Comparison of ENCODE assay signal across 13 cellular contexts in genomic region chr12:119177724-119178380, GRCh38. TPM values are rescaled to one million over a fixed set of nuclear protein-coding genes. Genes with fewer than 3 reads are reported as not detected.
DNase-seq lines count a peak whose midpoint lies in the region; ATAC-seq, FAIRE-seq and TF ChIP-seq lines count a peak whose summit lies in the region.
"Had no signal": no experiment of that assay in that cellular context is flagged by ENCODE, and none has a peak within 500 bp of the region (broad histone marks: within the 10 kb centered on the region; RNA-seq: fewer than 3 reads in every experiment).

No MANE protein-coding gene starts in this region.

- CTCF ChIA-PET in IMR-90 (lab: Yijun Ruan, JAX) (interaction anchor here (1.7 kb wide), 1 partner anchor 11 kb away, joined by 3 read pairs; no protein-coding TSS in a partner anchor), H1 (lab: Charles Lee; ENCODE audit: partially characterized antibody) (interaction anchor here (0.6 to 1.9 kb wide), 9 partner anchors 15 to 1050 kb away, joined by 3 to 7 read pairs (median 3); no protein-coding TSS in a partner anchor)

- no peak for FAIRE-seq in H1 (lab: Jason Lieb, UNC)
- FAIRE-seq: bronchial epithelial cell had no signal

- 0 out of 2 replicates have a peak overlapping the region, but pooled peaks have one; percentile 12 for H2BK20ac ChIP-seq in IMR-90 (ENCODE audit: low read depth, low read length)
- H2BK20ac ChIP-seq in H1 (ENCODE audit: low read length), result no peak overlapping the region

- no peak overlapping the region for H4K91ac ChIP-seq in IMR-90 (ENCODE audit: insufficient read depth, low read depth, low read length)
- no peak overlapping the region for H4K91ac ChIP-seq in H1 (replicated peaks; ENCODE audit: insufficient read length, low read length)

- dilution Hi-C loops in IMR-90 (cut with HindIII; ENCODE audit: low sequenced_read_pairs, unreplicated experiment), result no loop called here

- no peak overlapping the region for H4K5ac ChIP-seq in IMR-90 (ENCODE audit: low read depth, low read length)
- no peak overlapping the region for H4K5ac ChIP-seq in H1 (ENCODE audit: insufficient read length, low read depth, low read length)

- no peak for TF ChIP-seq EP300 in H1 (IDR thresholded peaks at IDR 0.05; ENCODE audit: borderline replicate concordance in 1 of 2, low read depth in 2 of 2, low read length in 2 of 2)

- no peaks in the 10 kb centered on the region for H3K36me3 Mint-ChIP-seq in nephron progenitor cell (ENCODE audit: low read depth)
- H3K36me3 Mint-ChIP-seq in type B pancreatic cell, result no peaks in the 10 kb centered on the region
- H3K36me3 Mint-ChIP-seq: CD4-positive, alpha-beta memory T cell had no signal

- H3K18ac ChIP-seq in IMR-90 (ENCODE audit: low read depth, low read length), result no peak overlapping the region
- H3K18ac ChIP-seq in H1 (ENCODE audit: extremely low read depth, low read length), result no peak overlapping the region

- no peak overlapping the region for H2AK9ac ChIP-seq in IMR-90 (replicated peaks; ENCODE audit: low read depth, low read length, poor library complexity)

- no peak for TF ChIP-seq RAD21 in IMR-90 (IDR thresholded peaks at IDR 0.05; ENCODE audit: low read length)
- TF ChIP-seq RAD21 in H1 (IDR thresholded peaks at IDR 0.05 in 1 of 2, conservative IDR thresholded peaks at IDR 0.05 in 1 of 2; ENCODE audit: low read depth in 2 of 2, low read length in 2 of 2), result no peak

- TF ChIP-seq POLR2A in IMR-90 (IDR thresholded peaks at IDR 0.05; ENCODE audit: low read depth, low read length) (no peak), H1 (IDR thresholded peaks at IDR 0.05; ENCODE audit: control extremely low read depth in 1 of 2, low read depth in 2 of 2, low read length in 2 of 2) (no peak)

- H3K27me3 Mint-ChIP-seq in nephron progenitor cell (ENCODE audit: low read depth, poor library complexity) (peaks cover 5% of the 10 kb centered on the region), type B pancreatic cell (peaks cover 3% of the 10 kb centered on the region)

- H3K27me3 ChIP-seq in IMR-90 (ENCODE audit: control insufficient read depth, insufficient read depth, low read length) (peaks cover 2% of the 10 kb centered on the region; the same call in 1 of the 2 replicates), H1 (replicated peaks in 1 of 4; ENCODE audit: control insufficient read depth in 3 of 4, extremely low read depth in 1 of 4, insufficient read depth in 3 of 4, low read length in 3 of 4) (no peaks in the 10 kb centered on the region; a peak in 1 of 7 replicates)

- H3K23me2 ChIP-seq in H1 (ENCODE audit: low read depth, low read length), result no peaks in the 10 kb centered on the region; the same call in 1 of the 2 replicates

- no peak overlapping the region for H4K8ac ChIP-seq in IMR-90 (ENCODE audit: low read depth in 2 of 2, low read length in 2 of 2)
- no peak overlapping the region for H4K8ac ChIP-seq in H1 (ENCODE audit: extremely low read depth, insufficient read depth, low read length)

- in situ Hi-C loops in IMR-90 (cut with MboI; ENCODE audit: low sequenced_read_pairs), result loop anchor here (25.0 kb wide), 1 partner anchor 766 kb away; no protein-coding TSS in a partner anchor

- H3K56ac ChIP-seq in IMR-90 (ENCODE audit: extremely low read depth, insufficient read depth, low read length), result no peak overlapping the region
- H3K56ac ChIP-seq in H1 (replicated peaks; ENCODE audit: insufficient read length, low read depth, low read length), result no peak overlapping the region

- no TSS peak for BruUV-seq in IMR-90 (replicated peaks; lab: Mats Ljungman, UMichigan)

- H2BK5ac ChIP-seq in IMR-90 (ENCODE audit: low read depth, low read length, poor library complexity, severe bottlenecking), result no peak overlapping the region
- H2BK5ac ChIP-seq in H1 (ENCODE audit: low read depth, low read length), result no peak overlapping the region

- H3K36me3 ChIP-seq in IMR-90 (ENCODE audit: control insufficient read depth, insufficient read depth, low read length), result no peaks in the 10 kb centered on the region
- no peaks in the 10 kb centered on the region for H3K36me3 ChIP-seq in H1 (ENCODE audit: control insufficient read depth in 2 of 4, insufficient read depth in 4 of 4, low read length in 3 of 4)

- WGBS in IMR-90 (ENCODE audit: extremely low coverage in 2 of 2, insufficient read length in 1 of 2), 2 experiments, result no CpG with 5 or more reads among the region's 15 CpGs
- 89% methylated on average over 12 of the region's 15 CpGs; no CpG with 5 or more reads in 1 of the 2 experiments for WGBS in H1 (ENCODE audit: extremely low coverage in 1 of 2, insufficient coverage in 1 of 2, insufficient read length in 1 of 2, insufficient replicate concordance in 2 of 2, low coverage in 1 of 2, low lambda C conversion rate in 2 of 2, missing lambda C conversion rate in 1 of 2), 2 experiments

- ATAC-seq in IMR-90 (ENCODE audit: low read depth) (no peak), HG02852 (IDR thresholded peaks at IDR 0.05; ENCODE audit: unreplicated experiment) (no peak)

- peak overlapping the region; percentile 11; the same call in 1 of the 2 replicates for H2BK120ac ChIP-seq in IMR-90 (ENCODE audit: low read depth, low read length)
- no peak overlapping the region for H2BK120ac ChIP-seq in H1 (replicated peaks; ENCODE audit: low read depth, low read length)

- H3K9me1 ChIP-seq in IMR-90 (ENCODE audit: insufficient read depth, low read length), result no peaks in the 10 kb centered on the region; the same call in 1 of the 2 replicates

- H3K4me2 ChIP-seq in IMR-90 (ENCODE audit: low read depth, low read length) (no peak overlapping the region), H1 (ENCODE audit: insufficient read depth in 1 of 2, low read depth in 2 of 2, low read length in 2 of 2) (peak overlapping the region; percentile 62 to 65; a peak in 2 of 4 replicates)

- H3K14ac ChIP-seq in IMR-90 (replicated peaks; ENCODE audit: low read depth, low read length) (no peak overlapping the region), H1 (ENCODE audit: insufficient read length) (no peak overlapping the region)

- H3K9ac ChIP-seq in IMR-90 (ENCODE audit: low read depth, low read length), result no peak overlapping the region
- no peak overlapping the region for H3K9ac ChIP-seq in H1 (replicated peaks in 1 of 4; ENCODE audit: extremely low read depth in 1 of 4, low read depth in 3 of 4, low read length in 3 of 4)

- H3K4me3 ChIP-seq in IMR-90 (ENCODE audit: insufficient read depth, low read depth, low read length), result no peak overlapping the region
- H3K4me3 ChIP-seq in H1 (ENCODE audit: extremely low read depth in 1 of 4, insufficient read depth in 2 of 4, low read depth in 3 of 4, low read length in 4 of 4), result peak overlapping the region in 1 of 4 experiments; percentile 56; a peak in 2 of 8 replicates

- no peaks in the 10 kb centered on the region for H3K9me3 Mint-ChIP-seq in nephron progenitor cell
- no peaks in the 10 kb centered on the region for H3K9me3 Mint-ChIP-seq in type B pancreatic cell

- H2AK5ac ChIP-seq in IMR-90 (ENCODE audit: low read depth, low read length) (peak overlapping the region; percentile 19; the same call in 1 of the 2 replicates), H1 (ENCODE audit: low read depth, low read length) (no peak overlapping the region)

- H4K20me1 ChIP-seq in IMR-90 (ENCODE audit: insufficient read depth, low read length) (no peaks in the 10 kb centered on the region), H1 (replicated peaks in 1 of 2; ENCODE audit: control insufficient read depth in 1 of 2, insufficient read depth in 2 of 2, low read length in 2 of 2) (no peaks in the 10 kb centered on the region)

- TF ChIP-seq CTCF in IMR-90 (conservative IDR thresholded peaks at IDR 0.05; ENCODE audit: low read depth, low read length) (no peak), H1 (IDR thresholded peaks at IDR 0.05; ENCODE audit: control extremely low read depth in 1 of 3, insufficient read depth in 1 of 3, low read depth in 1 of 3, low read length in 3 of 3) (no peak), nephron progenitor cell (IDR thresholded peaks at IDR 0.05) (no peak), type B pancreatic cell (conservative IDR thresholded peaks at IDR 0.05) (no peak)

- H3K79me1 ChIP-seq in IMR-90 (ENCODE audit: low read depth in 1 of 2, low read length in 2 of 2) (peaks cover 19 to 21% of the 10 kb centered on the region in 2 experiments), H1 (ENCODE audit: low read depth, low read length) (no peaks in the 10 kb centered on the region)

- H3K4me1 Mint-ChIP-seq in nephron progenitor cell (peaks cover 68% of the 10 kb centered on the region), type B pancreatic cell (ENCODE audit: unreplicated experiment) (peaks cover 36% of the 10 kb centered on the region)
- H3K4me1 Mint-ChIP-seq: CD4-positive, alpha-beta memory T cell had no signal

- H3K27ac ChIP-seq in IMR-90 (ENCODE audit: insufficient read depth, low read length) (no peak overlapping the region), H1 (ENCODE audit: low read depth, low read length) (no peak overlapping the region)

- H3K4me1 ChIP-seq in IMR-90 (ENCODE audit: control insufficient read depth, insufficient read depth, low read length) (peaks cover 11% of the 10 kb centered on the region), H1 (replicated peaks in 1 of 4; ENCODE audit: control insufficient read depth in 3 of 4, insufficient read depth in 4 of 4, low read length in 3 of 4) (peaks cover 15 to 34% (median 21%) of the 10 kb centered on the region in 4 experiments)

- no peak overlapping the region for H3K4me3 Mint-ChIP-seq in nephron progenitor cell
- peak overlapping the region; percentile 11 for H3K4me3 Mint-ChIP-seq in type B pancreatic cell
- H3K4me3 Mint-ChIP-seq: CD4-positive, alpha-beta memory T cell had no signal

- POLR2A ChIA-PET in IMR-90 (lab: Charles Lee; ENCODE audit: unreplicated experiment) (no interaction called here), H1 (lab: Charles Lee; ENCODE audit: partially characterized antibody) (interaction anchor here (1.2 to 4.9 kb wide), 4 partner anchors 20 to 139 kb away, joined by 3 to 24 read pairs (median 3); no protein-coding TSS in a partner anchor)

- no peaks in the 10 kb centered on the region for H3K9me3 ChIP-seq in IMR-90 (ENCODE audit: control insufficient read depth, insufficient read depth, low read length)
- H3K9me3 ChIP-seq in H1 (ENCODE audit: insufficient read depth in 2 of 2, low read depth in 1 of 2, low read length in 1 of 2), result no peaks in the 10 kb centered on the region

- intact Hi-C loops in IMR-90 (cut with micrococcal nuclease), result loop anchor here (10.0 kb wide), 1 partner anchor 773 kb away; no protein-coding TSS in a partner anchor

- H3K27ac Mint-ChIP-seq in nephron progenitor cell, result peak overlapping the region; percentile 46
- H3K27ac Mint-ChIP-seq in type B pancreatic cell, result peak overlapping the region; percentile 98
- H3K27ac Mint-ChIP-seq: CD4-positive, alpha-beta memory T cell had no signal

- no peak overlapping the region for H2BK15ac ChIP-seq in IMR-90 (ENCODE audit: low read depth, low read length)
- no peak overlapping the region for H2BK15ac ChIP-seq in H1 (ENCODE audit: low read length)

- peaks cover 0 to 9% of the 10 kb centered on the region in 2 experiments; a peak in 1 of 4 replicates for H3K79me2 ChIP-seq in H1 (ENCODE audit: control insufficient read depth in 1 of 2, insufficient read depth in 2 of 2, low read length in 2 of 2)

- H2BK12ac ChIP-seq in H1 (ENCODE audit: low read depth, low read length), result no peak overlapping the region

- H3K23ac ChIP-seq in IMR-90 (ENCODE audit: low read depth, low read length) (no peak overlapping the region), H1 (ENCODE audit: insufficient read length) (no peak overlapping the region)

- no peak for DNase-seq in IMR-90
- no peak for DNase-seq in H1 (ENCODE audit: low read depth in 1 of 2, low spot score in 2 of 2)
- no peak for DNase-seq in nephron progenitor cell
- no peak for DNase-seq in type B pancreatic cell (ENCODE audit: extremely low spot score, unreplicated experiment)
- no peak for DNase-seq in cerebellum (ENCODE audit: low spot score)
- DNase-seq in dedifferentiated amniotic fluid mesenchymal stem cell (ENCODE audit: extremely low spot score), result no peak
- DNase-seq: activated gamma-delta T cell treated with Interleukin-2 at 50 U/mL for 16 hours; CD4-positive, alpha-beta memory T cell; erythroblast; MV-4-11; stimulated activated CD4-positive, alpha-beta T cell treated with anti-CD3 and anti-CD28 coated beads, Interleukin-4, amount 100 ng/mL, for 1 hour had no signal

- no peak overlapping the region for H2AFZ ChIP-seq in IMR-90 (replicated peaks; ENCODE audit: low read length, poor library complexity)
- no peak overlapping the region for H2AFZ ChIP-seq in H1 (ENCODE audit: low read length)

- H3K4ac ChIP-seq in IMR-90 (ENCODE audit: low read depth, low read length) (peak overlapping the region; percentile 17; the same call in 1 of the 2 replicates), H1 (replicated peaks; ENCODE audit: insufficient read length, low read depth, low read length) (no peak overlapping the region)

RNA-seq across cellular contexts. Expression of gene HSPB8, which starts 0.9 kb away (rescaled TPM):
- total RNA-seq in IMR-90 (2012; rRNA removed), result 12.8 and 12.9 TPM in 2 replicates
- polyA plus RNA-seq in IMR-90 (2012; rRNA removed), result 25.8 and 26.5 TPM in 2 replicates
- 20.3 and 36.5 TPM in 2 replicates for polyA plus RNA-seq in IMR-90 (2012; cell fraction: cytosol; rRNA removed)
- polyA plus RNA-seq in IMR-90 (2012; cell fraction: nucleus; rRNA removed; ENCODE audit: low replicate concordance), result 9.3 and 17.5 TPM in 2 replicates
- total RNA-seq in H1 (2021; fragmentation: NEBNext Ultra II Directional; extraction: Animal tissue kit (Norgen Biotek cat#: 25700)), result 11.7 TPM in 2 replicates
- polyA plus RNA-seq in H1 (2011; rRNA removed), result 17.4 and 28.2 TPM in 2 replicates
- polyA plus RNA-seq in H1 (2011; cell fraction: cytosol; rRNA removed), result 13.1 TPM
- polyA plus RNA-seq in H1 (2011; cell fraction: nucleus; rRNA removed), result 11.9 TPM
- polyA plus RNA-seq in H1 (2012, experiment 1 of 2), result 17.8 to 18.5 TPM (median 18.0 TPM) in 4 replicates
- 26.1 TPM for polyA plus RNA-seq in H1 (2012, experiment 2 of 2)
- polyA plus RNA-seq in H1 (2013, experiment 1 of 2), result 5.5 TPM
- 5.8 TPM for polyA plus RNA-seq in H1 (2013, experiment 2 of 2)
- polyA minus RNA-seq in H1 (2011; rRNA and poly(A)+ RNA removed), result 9.3 and 14.3 TPM in 2 replicates
- 10.0 TPM for polyA minus RNA-seq in H1 (2011; cell fraction: cytosol; rRNA and poly(A)+ RNA removed)
- 9.2 TPM for polyA minus RNA-seq in H1 (2011; cell fraction: nucleus; rRNA and poly(A)+ RNA removed)
- 17.0 and 41.4 TPM in 2 replicates for total RNA-seq in type B pancreatic cell (ENCODE audit: low replicate concordance)
- 1.3 TPM for total RNA-seq in cerebellum
- total RNA-seq: CD4-positive, alpha-beta memory T cell had no signal
- polyA plus RNA-seq: CD4-positive, alpha-beta memory T cell had no signal
